Comparison of ENCODE assay signal across 28 cellular contexts in the genomic region with DNA sequence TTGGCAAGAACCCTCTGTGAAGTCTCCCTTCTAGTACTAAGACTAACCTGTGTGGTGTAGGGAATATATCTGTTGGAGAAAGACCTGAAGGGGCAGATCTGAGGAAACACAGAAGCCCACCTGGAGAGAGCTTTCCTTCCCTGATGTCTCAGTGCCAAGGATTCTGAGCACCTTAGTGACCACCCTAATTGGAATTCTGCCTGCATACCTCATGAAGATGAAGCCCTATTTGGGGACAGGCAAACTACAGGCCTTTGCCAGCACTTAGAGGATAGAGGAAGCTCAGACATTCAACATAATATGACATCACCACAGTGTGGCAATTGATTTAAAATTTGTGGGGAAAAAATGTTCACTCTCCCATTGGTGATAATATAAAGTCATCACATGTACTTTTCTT.
"Had no signal": no experiment of that assay in that cellular context is flagged by ENCODE, and none has a peak within 500 bp of the region (broad histone marks: within the 10 kb centered on the region; RNA-seq: fewer than 3 reads in every experiment).

No MANE protein-coding gene starts in this region.

- H3K9me3 Mint-ChIP-seq: activated CD4-positive, alpha-beta memory T cell treated with anti-CD3 and anti-CD28 coated beads, Interleukin-2, amount 10 ng/mL, durations not matched to agents 7 days and 5 days; activated CD4-positive, alpha-beta T cell treated with anti-CD3 and anti-CD28 coated beads, Interleukin-2, amount 10 ng/mL, durations not matched to agents 7 days and 5 days; activated naive CD4-positive, alpha-beta T cell treated with anti-CD3 and anti-CD28 coated beads, Interleukin-2, amount 10 ng/mL, durations not matched to agents 7 days and 5 days; activated T-cell treated with anti-CD3 and anti-CD28 coated beads, Interleukin-2, amount 50 U/mL, for 24 hours; activated T-cell treated with anti-CD3 and anti-CD28 coated beads, Interleukin-2, amount 50 U/mL, for 72 hours; T-helper 2 cell treated with Interferon-gamma antibody and Interleukin-4, amounts not matched to agents 5 μg/mL and 100 μg/mL, for 36 hours had no signal

- H3K27ac ChIP-seq: body of pancreas, gastrocnemius medialis had no signal

- H3K27ac Mint-ChIP-seq: activated CD4-positive, alpha-beta memory T cell treated with anti-CD3 and anti-CD28 coated beads, Interleukin-2, amount 10 ng/mL, durations not matched to agents 7 days and 5 days; activated CD4-positive, alpha-beta T cell treated with anti-CD3 and anti-CD28 coated beads, Interleukin-2, amount 10 ng/mL, durations not matched to agents 7 days and 5 days; activated naive CD4-positive, alpha-beta T cell treated with anti-CD3 and anti-CD28 coated beads, Interleukin-2, amount 10 ng/mL, durations not matched to agents 7 days and 5 days; activated naive CD8-positive, alpha-beta T cell; activated T-cell treated with anti-CD3 and anti-CD28 coated beads, Interleukin-2, amount 50 U/mL, for 24 hours; activated T-cell treated with anti-CD3 and anti-CD28 coated beads, Interleukin-2, amount 50 U/mL, for 72 hours; T-helper 17 cell; T-helper 2 cell treated with Interferon-gamma antibody and Interleukin-4, amounts not matched to agents 5 μg/mL and 100 μg/mL, for 36 hours had no signal

- H3K9me3 ChIP-seq: body of pancreas, gastrocnemius medialis, heart left ventricle had no signal

- H3K4me3 Mint-ChIP-seq: activated CD4-positive, alpha-beta memory T cell treated with anti-CD3 and anti-CD28 coated beads, Interleukin-2, amount 10 ng/mL, durations not matched to agents 7 days and 5 days; activated CD4-positive, alpha-beta T cell treated with anti-CD3 and anti-CD28 coated beads, Interleukin-2, amount 10 ng/mL, durations not matched to agents 7 days and 5 days; activated naive CD4-positive, alpha-beta T cell treated with anti-CD3 and anti-CD28 coated beads, Interleukin-2, amount 10 ng/mL, durations not matched to agents 7 days and 5 days; activated naive CD8-positive, alpha-beta T cell; activated T-cell treated with anti-CD3 and anti-CD28 coated beads, Interleukin-2, amount 50 U/mL, for 24 hours; activated T-cell treated with anti-CD3 and anti-CD28 coated beads, Interleukin-2, amount 50 U/mL, for 72 hours; T-helper 17 cell; T-helper 2 cell treated with Interferon-gamma antibody and Interleukin-4, amounts not matched to agents 5 μg/mL and 100 μg/mL, for 36 hours had no signal

- H3K27me3 Mint-ChIP-seq: activated CD4-positive, alpha-beta memory T cell treated with anti-CD3 and anti-CD28 coated beads, Interleukin-2, amount 10 ng/mL, durations not matched to agents 7 days and 5 days; activated CD4-positive, alpha-beta T cell treated with anti-CD3 and anti-CD28 coated beads, Interleukin-2, amount 10 ng/mL, durations not matched to agents 7 days and 5 days; activated naive CD4-positive, alpha-beta T cell treated with anti-CD3 and anti-CD28 coated beads, Interleukin-2, amount 10 ng/mL, durations not matched to agents 7 days and 5 days had no signal

- H3K36me3 ChIP-seq: gastrocnemius medialis, heart left ventricle had no signal

- ATAC-seq: activated T-cell treated with anti-CD3 and anti-CD28 coated beads, Interleukin-2, amount 50 U/mL, for 72 hours; body of pancreas; esophagus mucosa; gastrocnemius medialis; heart left ventricle; T-helper 17 cell had no signal

- H3K4me1 Mint-ChIP-seq: activated CD4-positive, alpha-beta memory T cell treated with anti-CD3 and anti-CD28 coated beads, Interleukin-2, amount 10 ng/mL, durations not matched to agents 7 days and 5 days; activated CD4-positive, alpha-beta T cell treated with anti-CD3 and anti-CD28 coated beads, Interleukin-2, amount 10 ng/mL, durations not matched to agents 7 days and 5 days; activated naive CD4-positive, alpha-beta T cell treated with anti-CD3 and anti-CD28 coated beads, Interleukin-2, amount 10 ng/mL, durations not matched to agents 7 days and 5 days; T-helper 17 cell had no signal

- H3K27me3 ChIP-seq: body of pancreas, gastrocnemius medialis, heart left ventricle had no signal

- DNase-seq: activated CD4-positive, alpha-beta memory T cell treated with anti-CD3 and anti-CD28 coated beads, Interleukin-2, amount 10 ng/mL, durations not matched to agents 7 days and 5 days; activated CD4-positive, alpha-beta T cell treated with anti-CD3 and anti-CD28 coated beads for 1 hour; activated CD4-positive, alpha-beta T cell treated with anti-CD3 and anti-CD28 coated beads for 4 hours; activated CD4-positive, alpha-beta T cell treated with anti-CD3 and anti-CD28 coated beads, Interleukin-2, amount 10 ng/mL, durations not matched to agents 7 days and 5 days; activated CD4-positive, alpha-beta T cell treated with anti-CD3 and anti-CD28 coated beads, Interleukin-2, amount 50 U/mL, for 4 hours; activated CD8-positive, alpha-beta memory T cell treated with anti-CD3 and anti-CD28 coated beads, Interleukin-2, amount 50 U/mL, for 48 hours; activated gamma-delta T cell; activated naive CD4-positive, alpha-beta T cell; activated naive CD4-positive, alpha-beta T cell treated with anti-CD3 and anti-CD28 coated beads, Interleukin-2, amount 10 ng/mL, durations not matched to agents 7 days and 5 days; activated T-cell treated with anti-CD3 and anti-CD28 coated beads for 4 hours; activated T-cell treated with anti-CD3 and anti-CD28 coated beads, Interleukin-2, amount 50 U/mL, for 24 hours; activated T-cell treated with anti-CD3 and anti-CD28 coated beads, Interleukin-2, amount 50 U/mL, for 72 hours; amniotic stem cell; aorta; body of pancreas; caudate nucleus; cortex of kidney; dermis blood vessel endothelial cell; effector CD4-positive, alpha-beta T cell; foreskin fibroblast; gastrocnemius medialis; glutamatergic neuron; heart left ventricle; T-helper 17 cell; T1000 had no signal

- H3K36me3 Mint-ChIP-seq: activated naive CD4-positive, alpha-beta T cell treated with anti-CD3 and anti-CD28 coated beads, Interleukin-2, amount 10 ng/mL, durations not matched to agents 7 days and 5 days; activated naive CD8-positive, alpha-beta T cell had no signal

- H3K4me3 ChIP-seq: body of pancreas, gastrocnemius medialis, heart left ventricle had no signal

- H3K4me1 ChIP-seq: body of pancreas, gastrocnemius medialis had no signal
